13 cellular contexts compared by ENCODE assay signal in the genomic region with DNA sequence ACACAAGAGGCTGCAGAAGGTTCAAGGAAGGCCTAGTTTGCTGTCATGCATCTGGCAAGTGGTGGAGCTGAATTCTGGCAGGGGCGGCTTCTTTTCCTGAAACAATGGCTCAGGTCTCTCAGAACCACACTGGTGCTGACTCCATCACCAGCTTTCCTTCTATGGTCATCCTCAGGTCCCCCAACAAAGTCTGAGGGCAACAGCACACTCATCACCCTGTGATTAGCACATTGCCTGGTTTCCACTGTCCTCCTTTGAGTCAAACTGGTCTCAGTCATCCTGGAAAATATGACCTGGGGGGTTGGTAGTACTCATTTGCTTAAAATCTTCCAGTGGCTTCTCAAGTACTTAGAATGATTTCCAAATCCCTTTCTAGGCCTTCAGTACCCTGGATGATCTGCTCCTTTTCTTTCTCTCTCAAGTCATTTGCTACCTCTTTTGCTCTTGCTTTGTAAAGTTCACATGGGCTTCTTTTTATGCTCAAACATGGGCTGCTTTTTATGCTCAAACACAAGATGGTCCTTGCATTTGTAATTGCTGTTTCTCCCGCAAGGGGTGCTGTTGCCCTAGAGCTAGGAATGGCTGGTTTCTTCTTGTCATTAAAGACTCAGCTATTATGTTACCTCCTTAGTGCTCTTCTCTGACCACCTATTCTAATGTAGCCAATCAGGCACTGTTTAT.
DNase-seq lines count a peak whose midpoint lies in the region; ATAC-seq and TF ChIP-seq lines count a peak whose summit lies in the region.
"Had no signal": no experiment of that assay in that cellular context is flagged by ENCODE, and none has a peak within 500 bp of the region (broad histone marks: within the 10 kb centered on the region; RNA-seq: fewer than 3 reads in every experiment).

No MANE protein-coding gene starts in this region.

- H4K8ac ChIP-seq in H9 (replicated peaks; ENCODE audit: insufficient read length, low read depth, low read length) = no peak overlapping the region

- H3T11ph ChIP-seq in H9 (ENCODE audit: low read length) = no peak overlapping the region

- no peak overlapping the region for H2BK5ac ChIP-seq in H9 (ENCODE audit: insufficient read length, low read length)

- H3K27ac ChIP-seq in H9 (ENCODE audit: insufficient read length, low read depth, low read length) (no peak overlapping the region), upper lobe of left lung (no peak overlapping the region)
- H3K27ac ChIP-seq: body of pancreas had no signal

- intact Hi-C loops in CD14-positive monocyte (cut with micrococcal nuclease) = no loop called here
- intact Hi-C loops in activated CD8-positive, alpha-beta T cell treated with anti-CD3 and anti-CD28 coated beads for 36 hours (cut with micrococcal nuclease) = no loop called here

- H3K27ac Mint-ChIP-seq in CD14-positive monocyte = no peak overlapping the region
- H3K27ac Mint-ChIP-seq in H9 = no peak overlapping the region
- no peak overlapping the region for H3K27ac Mint-ChIP-seq in activated CD8-positive, alpha-beta T cell treated with anti-CD3 and anti-CD28 coated beads for 36 hours
- H3K27ac Mint-ChIP-seq: naive B cell had no signal

- H2BK120ac ChIP-seq in H9 (ENCODE audit: low read depth, low read length, poor library complexity, severe bottlenecking) = no peak overlapping the region

- no peaks in the 10 kb centered on the region for H3K4me1 ChIP-seq in H9 (ENCODE audit: insufficient read depth, low read length)
- no peaks in the 10 kb centered on the region for H3K4me1 ChIP-seq in upper lobe of left lung
- H3K4me1 ChIP-seq: body of pancreas had no signal

- no peak overlapping the region for H3K4me2 ChIP-seq in H9 (ENCODE audit: insufficient read depth, insufficient read length, low read length)

- H3K14ac ChIP-seq in H9 (ENCODE audit: insufficient read depth, low read length) = no peak overlapping the region

- DNase-seq in CD14-positive monocyte (ENCODE audit: low spot score) (no peak), H9 (peak; percentile 33), RPMI8226 (peak; percentile 4), foreskin fibroblast (peak in 1 of 2 donors; percentile 7), upper lobe of left lung (no peak), inferior parietal cortex (ENCODE audit: extremely low spot score) (no peak)
- DNase-seq in activated CD8-positive, alpha-beta T cell treated with anti-CD3 and anti-CD28 coated beads for 36 hours = no peak
- no peak for DNase-seq in central memory CD4-positive, alpha-beta T cell
- DNase-seq: body of pancreas; naive B cell; NCI-H1105; SIG-M5; stimulated activated CD4-positive, alpha-beta T cell treated with anti-CD3 and anti-CD28 coated beads, Interleukin-1b, Interleukin-23, amount 100 ng/mL, for 48 hours had no signal

- H3K18ac ChIP-seq in H9 (ENCODE audit: insufficient read length, low read depth, low read length) = no peak overlapping the region

- H4K20me1 ChIP-seq in H9 (ENCODE audit: control insufficient read depth, insufficient read depth, insufficient read length) = no peaks in the 10 kb centered on the region

- no peaks in the 10 kb centered on the region for H3K79me2 ChIP-seq in H9 (ENCODE audit: insufficient read depth, low read length)

- no peak overlapping the region for H2AK5ac ChIP-seq in H9 (ENCODE audit: insufficient read length, low read length)

- H3K4me3 Mint-ChIP-seq in CD14-positive monocyte = no peak overlapping the region
- H3K4me3 Mint-ChIP-seq in H9 = no peak overlapping the region
- H3K4me3 Mint-ChIP-seq in activated CD8-positive, alpha-beta T cell treated with anti-CD3 and anti-CD28 coated beads for 36 hours = no peak overlapping the region
- H3K4me3 Mint-ChIP-seq: naive B cell had no signal

- H3K79me1 ChIP-seq in H9 (ENCODE audit: insufficient read depth, low read depth, low read length, poor library complexity, severe bottlenecking) = no peaks in the 10 kb centered on the region

- CTCF ChIA-PET in activated CD8-positive, alpha-beta T cell treated with anti-CD3 and anti-CD28 coated beads for 36 hours (lab: Charles Lee) = interaction anchor here (1.1 kb wide), 2 partner anchors 10 to 536 kb away, joined by 3 read pairs; no protein-coding TSS in a partner anchor

- H3K9me3 ChIP-seq in H9 (ENCODE audit: control insufficient read depth, low read depth, low read length) (no peaks in the 10 kb centered on the region), upper lobe of left lung (no peaks in the 10 kb centered on the region)
- H3K9me3 ChIP-seq: body of pancreas had no signal

- no peak overlapping the region for H4K91ac ChIP-seq in H9 (ENCODE audit: insufficient read length, low read depth, low read length)

- no peak overlapping the region for H2BK20ac ChIP-seq in H9 (ENCODE audit: low read depth, low read length, poor library complexity, severe bottlenecking)

- no peak for TF ChIP-seq POLR2A in upper lobe of left lung (IDR thresholded peaks at IDR 0.05)

- no peaks in the 10 kb centered on the region for H3K36me3 Mint-ChIP-seq in CD14-positive monocyte
- H3K36me3 Mint-ChIP-seq in H9 (ENCODE audit: insufficient read depth in 1 of 3, low read depth in 3 of 3) = peaks cover 6 to 17% (median 7%) of the 10 kb centered on the region in 3 experiments; a peak in 6 of 7 replicates
- H3K36me3 Mint-ChIP-seq in activated CD8-positive, alpha-beta T cell treated with anti-CD3 and anti-CD28 coated beads for 36 hours (ENCODE audit: low read depth) = no peaks in the 10 kb centered on the region
- H3K36me3 Mint-ChIP-seq: naive B cell had no signal

- H2BK12ac ChIP-seq in H9 (ENCODE audit: insufficient read length, low read depth, low read length) = no peak overlapping the region

- ATAC-seq in upper lobe of left lung (ENCODE audit: low FRiP score in 2 of 2) = no peak
- no peak for ATAC-seq in activated CD8-positive, alpha-beta T cell treated with anti-CD3 and anti-CD28 coated beads for 36 hours
- ATAC-seq: body of pancreas had no signal

- H3K9ac ChIP-seq in H9 (ENCODE audit: extremely low read depth, insufficient read length, low read length) = no peak overlapping the region

- H4K5ac ChIP-seq in H9 (ENCODE audit: insufficient read length, low read depth, low read length) = no peak overlapping the region

- H3K23me2 ChIP-seq in H9 (ENCODE audit: insufficient read length, low read depth, low read length, poor library complexity, severe bottlenecking) = no peaks in the 10 kb centered on the region

- H3K27me3 ChIP-seq in H9 (ENCODE audit: insufficient read depth, low read length) = no peaks in the 10 kb centered on the region
- H3K27me3 ChIP-seq in upper lobe of left lung = no peaks in the 10 kb centered on the region
- H3K27me3 ChIP-seq: body of pancreas had no signal

- TF ChIP-seq CTCF in CD14-positive monocyte (IDR thresholded peaks at IDR 0.05) (peak; percentile 25), H9 (conservative IDR thresholded peaks at IDR 0.05) (peak; percentile 67), foreskin fibroblast (IDR thresholded peaks at IDR 0.05; ENCODE audit: low read depth, low read length) (peak; percentile 18), upper lobe of left lung (IDR thresholded peaks at IDR 0.05) (no peak)
- no peak for TF ChIP-seq CTCF in activated CD8-positive, alpha-beta T cell treated with anti-CD3 and anti-CD28 coated beads for 36 hours (IDR thresholded peaks at IDR 0.05)

- no peak for TF ChIP-seq EP300 in upper lobe of left lung (IDR thresholded peaks at IDR 0.05)

- H2BK15ac ChIP-seq in H9 (ENCODE audit: low read depth, low read length) = no peak overlapping the region

- H3K56ac ChIP-seq in H9 (ENCODE audit: insufficient read length, low read depth, low read length) = no peak overlapping the region

- H3K9me3 Mint-ChIP-seq in CD14-positive monocyte (peaks cover 0 to 8% (median 4%) of the 10 kb centered on the region in 7 donors), H9 (peaks cover 14 to 17% of the 10 kb centered on the region in 2 experiments; a peak in 4 of 5 replicates)
- no peaks in the 10 kb centered on the region for H3K9me3 Mint-ChIP-seq in activated CD8-positive, alpha-beta T cell treated with anti-CD3 and anti-CD28 coated beads for 36 hours

- WGBS in H9 (ENCODE audit: extremely low coverage, insufficient read length, low lambda C conversion rate) = no CpG with 5 or more reads among the region's 2 CpGs
- WGBS in upper lobe of left lung, 2 donors = 84 to 88% methylated on average over 2 of the region's 2 CpGs

- POLR2A ChIA-PET in activated CD8-positive, alpha-beta T cell treated with anti-CD3 and anti-CD28 coated beads for 36 hours (lab: Charles Lee) = no interaction called here

- no peaks in the 10 kb centered on the region for H3K36me3 ChIP-seq in upper lobe of left lung

- H3K27me3 Mint-ChIP-seq in CD14-positive monocyte (ENCODE audit: low read depth in 3 of 3) (peaks cover 2 to 6% (median 4%) of the 10 kb centered on the region in 3 donors), H9 (ENCODE audit: low read depth) (no peaks in the 10 kb centered on the region)
- H3K27me3 Mint-ChIP-seq in activated CD8-positive, alpha-beta T cell treated with anti-CD3 and anti-CD28 coated beads for 36 hours = peaks cover 2% of the 10 kb centered on the region
- H3K27me3 Mint-ChIP-seq: naive B cell had no signal

- H3K4me1 Mint-ChIP-seq in CD14-positive monocyte (no peaks in the 10 kb centered on the region), H9 (no peaks in the 10 kb centered on the region)
- no peaks in the 10 kb centered on the region for H3K4me1 Mint-ChIP-seq in activated CD8-positive, alpha-beta T cell treated with anti-CD3 and anti-CD28 coated beads for 36 hours (ENCODE audit: low read depth)
- H3K4me1 Mint-ChIP-seq: naive B cell had no signal

- H3K4ac ChIP-seq in H9 (ENCODE audit: low read depth, low read length) = no peak overlapping the region

- no peak overlapping the region for H3K23ac ChIP-seq in H9 (ENCODE audit: insufficient read length, low read depth, low read length)

- H2AFZ ChIP-seq in H9 (ENCODE audit: low read length) = no peak overlapping the region

- no peak overlapping the region for H3K4me3 ChIP-seq in foreskin fibroblast (ENCODE audit: low read depth in 1 of 2, low read length in 2 of 2)
- no peak overlapping the region for H3K4me3 ChIP-seq in upper lobe of left lung
- H3K4me3 ChIP-seq: body of pancreas had no signal

Comparison
In these comparisons a context has a peak if more than half of its experiments do, and no peak if none do; other contexts are left out.
1. DNase-seq: peak in H9 (single experiment) and RPMI8226 (single experiment); none in CD14-positive monocyte (single experiment), upper lobe of left lung (0 of 2), activated CD8-positive, alpha-beta T cell treated with anti-CD3 and anti-CD28 coated beads for 36 hours (single experiment), inferior parietal cortex (single experiment) and central memory CD4-positive, alpha-beta T cell (single experiment).
2. CTCF ChIP-seq: peak in CD14-positive monocyte (single experiment), H9 (single experiment) and foreskin fibroblast (single experiment); none in upper lobe of left lung (0 of 6) and activated CD8-positive, alpha-beta T cell treated with anti-CD3 and anti-CD28 coated beads for 36 hours (single experiment).